Comparison of ENCODE assay signal across 8 cellular contexts in the genomic region with DNA sequence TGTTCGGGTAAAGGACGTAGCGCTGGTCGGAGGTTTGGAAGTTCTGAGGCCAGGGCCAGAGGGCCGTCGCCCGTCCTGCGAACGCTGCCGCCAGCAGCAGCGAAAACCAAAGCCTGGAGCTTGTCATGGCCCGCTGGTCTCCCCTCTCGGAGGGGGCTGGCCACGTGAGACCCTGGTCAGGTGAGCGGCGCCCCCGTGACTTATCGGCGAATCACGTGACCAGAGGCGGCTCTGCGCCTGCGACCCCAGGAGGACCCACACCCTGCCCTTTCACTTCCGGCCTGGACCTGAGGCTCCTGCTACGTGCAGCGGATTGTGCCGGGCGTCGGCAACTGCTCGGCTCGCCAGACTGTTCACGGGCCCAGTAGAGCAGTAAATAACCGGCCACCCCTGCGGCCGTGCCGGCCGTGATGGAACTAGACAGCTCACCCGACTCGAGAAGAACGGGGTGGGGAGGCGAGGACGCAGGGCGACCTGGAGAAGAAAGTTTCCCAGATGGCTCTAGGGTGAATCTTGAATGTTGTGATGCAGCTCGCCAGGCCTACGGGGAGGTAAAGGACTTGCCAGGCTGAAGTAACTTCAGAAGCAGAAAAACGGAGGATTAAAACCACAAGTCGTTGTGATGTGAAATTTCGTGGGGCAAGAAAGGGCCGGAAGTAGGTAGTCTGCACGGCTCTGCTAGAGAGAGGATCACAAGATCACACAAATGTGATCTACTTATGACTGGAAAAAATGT. TPM values are rescaled to one million over a fixed set of nuclear protein-coding genes. Genes with fewer than 3 reads are reported as not detected.
DNase-seq lines count a peak whose midpoint lies in the region; ATAC-seq and TF ChIP-seq lines count a peak whose summit lies in the region.

A gene (minus strand): TSS at position 169 of the 736 bp plus-strand sequence. CDS start 42 bp downstream, at position 127.

- H2AFZ ChIP-seq in SK-N-SH (ENCODE audit: low read depth) = peak within 1 kb of the TSS; percentile 99

- no peaks in the 10 kb centered on the region for H3K9me2 ChIP-seq in SK-N-SH

- no peaks in the 10 kb centered on the region for H4K20me1 ChIP-seq in SK-N-SH (ENCODE audit: insufficient read depth)

- 0 out of 2 replicates have a peak, but pooled peaks have one; percentile 4 for TF ChIP-seq RAD21 in SK-N-SH (IDR thresholded peaks at IDR 0.05; ENCODE audit: low read length)

- H3K36me3 ChIP-seq in SK-N-SH (replicated peaks in 1 of 2; ENCODE audit: control insufficient read depth in 1 of 2, insufficient read depth in 2 of 2, low read length in 1 of 2) = no peaks in the 10 kb centered on the region

- peak within 1 kb of the TSS; percentile 49 to 88 for H3K27ac ChIP-seq in SK-N-SH (ENCODE audit: low read depth in 2 of 2, low read length in 1 of 2)

- no peak for TF ChIP-seq CTCF in SK-N-SH (IDR thresholded peaks at IDR 0.05)

- peaks cover 7 to 11% of the 10 kb centered on the region in 2 experiments; a peak in 3 of 4 replicates for H3K4me1 ChIP-seq in SK-N-SH (ENCODE audit: control insufficient read depth in 1 of 2, insufficient read depth in 2 of 2, low read depth in 1 of 2, low read length in 1 of 2)

- POLR2A ChIA-PET in SK-N-SH (lab: Yijun Ruan, JAX) = interaction anchor here (0.6 to 1.4 kb wide), 7 partner anchors 9 to 98 kb away, joined by 3 to 6 read pairs (median 4); a partner anchor contains a TSS

- ATAC-seq in HG02571 (IDR thresholded peaks at IDR 0.05; ENCODE audit: unreplicated experiment) = peak; percentile 82

- peak; percentile 81 for DNase-seq in GM04504 (ENCODE audit: low read depth)
- DNase-seq in NCI-H1048 (lab: John Stamatoyannopoulos, UW) = peak; percentile 68
- DNase-seq in SK-N-SH = peak; percentile 99
- DNase-seq in activated naive CD4-positive, alpha-beta T cell treated with anti-CD3 and anti-CD28 coated beads, Interleukin-2, amount 50 U/mL, for 16 hours = peak; percentile 97
- peak; percentile 88 for DNase-seq in globus pallidus (ENCODE audit: low spot score)
- peak; percentile 33 to 96 (median 91) for DNase-seq in nucleus accumbens (lab: John Stamatoyannopoulos, UW)
- DNase-seq in superior temporal gyrus (ENCODE audit: extremely low spot score) = peak; percentile 94

- peak in 1 of 2 experiments; percentile 53; a peak in 2 of 4 replicates for TF ChIP-seq EP300 in SK-N-SH (IDR thresholded peaks at IDR 0.05; ENCODE audit: borderline replicate concordance in 1 of 2, low read depth in 1 of 2, low read length in 1 of 2)

- H3K4me3 ChIP-seq in SK-N-SH (ENCODE audit: low read depth in 2 of 2, low read length in 1 of 2) = peak within 1 kb of the TSS; percentile 81 to 95

- 2% methylated on average over 33 of the region's 50 CpGs for WGBS in SK-N-SH (ENCODE audit: low lambda C conversion rate)

- H3K79me2 ChIP-seq in SK-N-SH (ENCODE audit: insufficient read depth) = peaks cover 41% of the 10 kb centered on the region

- H3F3A ChIP-seq in SK-N-SH (replicated peaks; ENCODE audit: insufficient read depth) = peaks cover 11% of the 10 kb centered on the region

- H3K4me2 ChIP-seq in SK-N-SH = peak within 1 kb of the TSS; percentile 90

- CTCF ChIA-PET in SK-N-SH (lab: Yijun Ruan, JAX) = interaction anchor here (0.7 to 1.3 kb wide), 4 partner anchors 13 to 63 kb away, joined by 3 to 4 read pairs (median 3); no protein-coding TSS in a partner anchor

- H3K9me3 ChIP-seq in SK-N-SH = no peaks in the 10 kb centered on the region

- no peaks in the 10 kb centered on the region for H3K27me3 ChIP-seq in SK-N-SH (ENCODE audit: insufficient read depth)

- H3K9ac ChIP-seq in SK-N-SH = peak within 1 kb of the TSS; percentile 83

TF ChIP-seq in SK-N-SH, 30 proteins besides CTCF, POLR2A, EP300 and RAD21 (continues in another document):
- no peak for TF ChIP-seq EZH2phosphoT487 (IDR thresholded peaks at IDR 0.05; ENCODE audit: borderline replicate concordance, low read depth)
- TF ChIP-seq, protein P1, sequence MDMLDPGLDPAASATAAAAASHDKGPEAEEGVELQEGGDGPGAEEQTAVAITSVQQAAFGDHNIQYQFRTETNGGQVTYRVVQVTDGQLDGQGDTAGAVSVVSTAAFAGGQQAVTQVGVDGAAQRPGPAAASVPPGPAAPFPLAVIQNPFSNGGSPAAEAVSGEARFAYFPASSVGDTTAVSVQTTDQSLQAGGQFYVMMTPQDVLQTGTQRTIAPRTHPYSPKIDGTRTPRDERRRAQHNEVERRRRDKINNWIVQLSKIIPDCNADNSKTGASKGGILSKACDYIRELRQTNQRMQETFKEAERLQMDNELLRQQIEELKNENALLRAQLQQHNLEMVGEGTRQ (IDR thresholded peaks at IDR 0.05; ENCODE audit: borderline replicate concordance, low read depth, low read length) = peak; percentile 100
- TF ChIP-seq MEF2A (IDR thresholded peaks at IDR 0.05; ENCODE audit: borderline replicate concordance, low read depth) = no peak
- TF ChIP-seq, protein P2, sequence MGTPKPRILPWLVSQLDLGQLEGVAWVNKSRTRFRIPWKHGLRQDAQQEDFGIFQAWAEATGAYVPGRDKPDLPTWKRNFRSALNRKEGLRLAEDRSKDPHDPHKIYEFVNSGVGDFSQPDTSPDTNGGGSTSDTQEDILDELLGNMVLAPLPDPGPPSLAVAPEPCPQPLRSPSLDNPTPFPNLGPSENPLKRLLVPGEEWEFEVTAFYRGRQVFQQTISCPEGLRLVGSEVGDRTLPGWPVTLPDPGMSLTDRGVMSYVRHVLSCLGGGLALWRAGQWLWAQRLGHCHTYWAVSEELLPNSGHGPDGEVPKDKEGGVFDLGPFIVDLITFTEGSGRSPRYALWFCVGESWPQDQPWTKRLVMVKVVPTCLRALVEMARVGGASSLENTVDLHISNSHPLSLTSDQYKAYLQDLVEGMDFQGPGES (IDR thresholded peaks at IDR 0.05; ENCODE audit: low read depth, low read length) = 0 out of 2 replicates have a peak, but pooled peaks have one; percentile 22
- peak; percentile 96 for TF ChIP-seq SIN3A (IDR thresholded peaks at IDR 0.05; ENCODE audit: borderline replicate concordance, low read depth, low read length)
- TF ChIP-seq POLR2AphosphoS5 (IDR thresholded peaks at IDR 0.05; ENCODE audit: low read depth, low read length) = peak; percentile 94
- TF ChIP-seq, protein P3, sequence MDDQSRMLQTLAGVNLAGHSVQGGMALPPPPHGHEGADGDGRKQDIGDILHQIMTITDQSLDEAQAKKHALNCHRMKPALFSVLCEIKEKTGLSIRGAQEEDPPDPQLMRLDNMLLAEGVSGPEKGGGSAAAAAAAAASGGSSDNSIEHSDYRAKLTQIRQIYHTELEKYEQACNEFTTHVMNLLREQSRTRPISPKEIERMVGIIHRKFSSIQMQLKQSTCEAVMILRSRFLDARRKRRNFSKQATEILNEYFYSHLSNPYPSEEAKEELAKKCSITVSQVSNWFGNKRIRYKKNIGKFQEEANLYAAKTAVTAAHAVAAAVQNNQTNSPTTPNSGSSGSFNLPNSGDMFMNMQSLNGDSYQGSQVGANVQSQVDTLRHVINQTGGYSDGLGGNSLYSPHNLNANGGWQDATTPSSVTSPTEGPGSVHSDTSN (IDR thresholded peaks at IDR 0.05) = peak; percentile 31
- TF ChIP-seq TAF1 (IDR thresholded peaks at IDR 0.05; ENCODE audit: borderline replicate concordance, low read depth, low read length) = peak; percentile 70
- TF ChIP-seq NRF1 (IDR thresholded peaks at IDR 0.05; ENCODE audit: low read depth, low read length) = peak; percentile 62
- no peak for TF ChIP-seq GATA2 (CRISPR knock-in tag; IDR thresholded peaks at IDR 0.05)
- TF ChIP-seq RXRA (IDR thresholded peaks at IDR 0.05; ENCODE audit: borderline replicate concordance, low read depth) = no peak
- peak; percentile 78 for TF ChIP-seq CHD2 (IDR thresholded peaks at IDR 0.05; ENCODE audit: low read length, partially characterized antibody)
- no peak for TF ChIP-seq FOXJ3 (CRISPR knock-in tag; IDR thresholded peaks at IDR 0.05)
- TF ChIP-seq, protein P4, sequence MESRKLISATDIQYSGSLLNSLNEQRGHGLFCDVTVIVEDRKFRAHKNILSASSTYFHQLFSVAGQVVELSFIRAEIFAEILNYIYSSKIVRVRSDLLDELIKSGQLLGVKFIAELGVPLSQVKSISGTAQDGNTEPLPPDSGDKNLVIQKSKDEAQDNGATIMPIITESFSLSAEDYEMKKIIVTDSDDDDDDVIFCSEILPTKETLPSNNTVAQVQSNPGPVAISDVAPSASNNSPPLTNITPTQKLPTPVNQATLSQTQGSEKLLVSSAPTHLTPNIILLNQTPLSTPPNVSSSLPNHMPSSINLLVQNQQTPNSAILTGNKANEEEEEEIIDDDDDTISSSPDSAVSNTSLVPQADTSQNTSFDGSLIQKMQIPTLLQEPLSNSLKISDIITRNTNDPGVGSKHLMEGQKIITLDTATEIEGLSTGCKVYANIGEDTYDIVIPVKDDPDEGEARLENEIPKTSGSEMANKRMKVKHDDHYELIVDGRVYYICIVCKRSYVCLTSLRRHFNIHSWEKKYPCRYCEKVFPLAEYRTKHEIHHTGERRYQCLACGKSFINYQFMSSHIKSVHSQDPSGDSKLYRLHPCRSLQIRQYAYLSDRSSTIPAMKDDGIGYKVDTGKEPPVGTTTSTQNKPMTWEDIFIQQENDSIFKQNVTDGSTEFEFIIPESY (IDR thresholded peaks at IDR 0.05; ENCODE audit: borderline replicate concordance, low read depth) = no peak
- TF ChIP-seq JUND (IDR thresholded peaks at IDR 0.05) = peak; percentile 30; the same call in 1 of the 2 replicates
- no peak for TF ChIP-seq FOSL2 (IDR thresholded peaks at IDR 0.05; ENCODE audit: borderline replicate concordance, low read depth)
- TF ChIP-seq ELF1 (IDR thresholded peaks at IDR 0.05) = peak; percentile 77
- TF ChIP-seq YY1 (IDR thresholded peaks at IDR 0.05; ENCODE audit: low read depth) = peak; percentile 70
- peak; percentile 60; the same call in 1 of the 2 replicates for TF ChIP-seq NFIC (IDR thresholded peaks at IDR 0.05; ENCODE audit: borderline replicate concordance)
- no peak for TF ChIP-seq RFX5 (IDR thresholded peaks at IDR 0.05; ENCODE audit: low read length)
- peak; percentile 80; the same call in 1 of the 2 replicates for TF ChIP-seq RCOR1 (IDR thresholded peaks at IDR 0.05; ENCODE audit: low read length)
- no peak for TF ChIP-seq SMC3 (IDR thresholded peaks at IDR 0.05; ENCODE audit: low read depth, low read length)
- peak; percentile 60; the same call in 1 of the 2 replicates for TF ChIP-seq MXI1 (IDR thresholded peaks at IDR 0.05; ENCODE audit: low read depth, low read length)
- peak; percentile 64 for TF ChIP-seq GABPA (IDR thresholded peaks at IDR 0.05; ENCODE audit: low read depth)
- no peak; the same call in 1 of the 2 replicates for TF ChIP-seq FOXM1 (IDR thresholded peaks at IDR 0.05; ENCODE audit: low read depth)
- TF ChIP-seq, protein P5, sequence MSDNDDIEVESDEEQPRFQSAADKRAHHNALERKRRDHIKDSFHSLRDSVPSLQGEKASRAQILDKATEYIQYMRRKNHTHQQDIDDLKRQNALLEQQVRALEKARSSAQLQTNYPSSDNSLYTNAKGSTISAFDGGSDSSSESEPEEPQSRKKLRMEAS (IDR thresholded peaks at IDR 0.05; ENCODE audit: low read depth) = peak; percentile 95

RNA-seq across cellular contexts. Expression of the gene that starts here (rescaled TPM):
- polyA plus RNA-seq in SK-N-SH (2012; rRNA removed) = 251 and 344 TPM in 2 replicates
- 185 and 211 TPM in 2 replicates for polyA plus RNA-seq in SK-N-SH (2012; cell fraction: cytosol; rRNA removed)
- polyA plus RNA-seq in SK-N-SH (2012; cell fraction: nucleus; rRNA removed) = 320 and 397 TPM in 2 replicates

Comparison
In these comparisons a context has a peak if more than half of its experiments do, and no peak if none do; other contexts are left out.
1. Peak in every context shown above with its lines: DNase-seq, ATAC-seq, H3K4me3 ChIP-seq and H3K27ac ChIP-seq.